Comparison of ENCODE assay signal across 1 cellular context in genomic region chr15:70892002-70892911, GRCh38.
TF ChIP-seq lines count a peak whose summit lies in the region.

A gene with protein sequence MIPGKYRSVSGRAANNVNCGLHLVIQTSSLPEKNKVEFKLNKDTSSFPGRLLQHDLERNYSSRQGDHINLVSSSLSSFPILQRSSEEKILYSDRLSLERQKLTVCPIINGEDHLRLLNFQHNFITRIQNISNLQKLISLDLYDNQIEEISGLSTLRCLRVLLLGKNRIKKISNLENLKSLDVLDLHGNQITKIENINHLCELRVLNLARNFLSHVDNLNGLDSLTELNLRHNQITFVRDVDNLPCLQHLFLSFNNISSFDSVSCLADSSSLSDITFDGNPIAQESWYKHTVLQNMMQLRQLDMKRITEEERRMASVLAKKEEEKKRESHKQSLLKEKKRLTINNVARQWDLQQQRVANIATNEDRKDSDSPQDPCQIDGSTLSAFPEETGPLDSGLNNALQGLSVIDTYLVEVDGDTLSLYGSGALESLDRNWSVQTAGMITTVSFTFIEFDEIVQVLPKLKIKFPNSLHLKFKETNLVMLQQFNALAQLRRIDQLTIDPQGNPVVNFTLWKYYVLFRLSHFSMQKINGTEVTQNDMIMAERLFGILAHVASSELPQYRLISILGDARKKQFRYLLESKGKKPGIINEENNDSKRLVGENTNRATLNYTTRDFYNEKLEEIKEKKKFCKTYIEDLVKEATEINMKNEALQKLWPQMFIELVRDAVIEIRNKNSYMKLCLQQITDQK (plus strand): TSS chr15:70892826. CDS start chr15:70892895, 69 bp downstream.
THAP10 (minus strand) TSS chr15:70892433; CDS start chr15:70892272, 161 bp downstream.

TF ChIP-seq in HEK293, 187 proteins besides CTCF, POLR2A, EP300 and RAD21 (continued from another document):
- no peak; the same call in 1 of the 2 replicates for TF ChIP-seq FEZF1 (tag by site-specific recombination; IDR thresholded peaks at IDR 0.05)
- TF ChIP-seq ZNF48 (tag by site-specific recombination; IDR thresholded peaks at IDR 0.05): no peak
- no peak for TF ChIP-seq ZNF404 (tag by site-specific recombination; IDR thresholded peaks at IDR 0.05)
- TF ChIP-seq ZNF792 (tag by site-specific recombination; IDR thresholded peaks at IDR 0.05): no peak
- 0 out of 2 replicates have a peak, but pooled peaks have one; percentile 21 for TF ChIP-seq ZNF223 (tag by site-specific recombination; IDR thresholded peaks at IDR 0.05)
- no peak for TF ChIP-seq ZFP41 (tag by site-specific recombination; IDR thresholded peaks at IDR 0.05; ENCODE audit: borderline replicate concordance)
- TF ChIP-seq ZNF335 (tag by site-specific recombination; conservative IDR thresholded peaks at IDR 0.05): peak; percentile 97
- peak; percentile 91 for TF ChIP-seq ZNF24 (tag by site-specific recombination; IDR thresholded peaks at IDR 0.05)
